17 cellular contexts compared by ENCODE assay signal in genomic region chr6:142918339-142919042, GRCh38. TPM values are rescaled to one million over a fixed set of nuclear protein-coding genes. Genes with fewer than 3 reads are reported as not detected.
DNase-seq lines count a peak whose midpoint lies in the region.
"Had no signal": no experiment of that assay in that cellular context is flagged by ENCODE, and none has a peak within 500 bp of the region (broad histone marks: within the 10 kb centered on the region; RNA-seq: fewer than 3 reads in every experiment).

No MANE protein-coding gene starts in this region.

- H3K27me3 Mint-ChIP-seq in activated naive CD8-positive, alpha-beta T cell: no peaks in the 10 kb centered on the region
- H3K27me3 Mint-ChIP-seq: brain had no signal

- DNase-seq in Ammon's horn (ENCODE audit: low spot score) (peak; percentile 33), DMS79 (lab: John Stamatoyannopoulos, UW) (peak; percentile 11), mesenchymal stem cell (no peak), GF-D8 (lab: John Stamatoyannopoulos, UW) (no peak), DMS53 (lab: John Stamatoyannopoulos, UW) (no peak)
- no peak for DNase-seq in stimulated activated CD4-positive, alpha-beta T cell treated with anti-CD3 and anti-CD28 coated beads, Interleukin-12 subunit alpha, Interleukin-12 subunit beta, amount 100 ng/mL, for 4 hours
- DNase-seq: foreskin melanocyte; KBM-7; NCI-H1436; NCI-H446 treated with DMSO at 0.1 percent for 48 hours; stimulated activated CD4-positive, alpha-beta T cell treated with anti-CD3 and anti-CD28 coated beads, Interleukin-4, amount 100 ng/mL, for 1 hour; upper lobe of right lung had no signal

- no peak overlapping the region for H2AFZ ChIP-seq in mesenchymal stem cell (ENCODE audit: low read depth, low read length)

- no peak overlapping the region for H2BK120ac ChIP-seq in mesenchymal stem cell (ENCODE audit: low read depth, low read length)

- H3K9me3 Mint-ChIP-seq in activated naive CD8-positive, alpha-beta T cell (ENCODE audit: low read depth): no peaks in the 10 kb centered on the region
- H3K9me3 Mint-ChIP-seq: activated T-helper 2 cell treated with anti-CD3 and anti-CD28 coated beads, Interferon-gamma antibody, Interleukin-2, Interleukin-4, amounts not matched to agents 10 μg/mL and 5 μg/mL and 100 μg/mL, durations not matched to agents 14 hours and 24 hours and 36 hours; brain had no signal

- H3K14ac ChIP-seq in mesenchymal stem cell (ENCODE audit: low read length in 2 of 2): no peak overlapping the region

- peaks cover 0 to 5% of the 10 kb centered on the region in 2 experiments for H3K36me3 ChIP-seq in mesenchymal stem cell (ENCODE audit: control insufficient read depth in 1 of 2, insufficient read depth in 2 of 2, low read depth in 1 of 2, low read length in 2 of 2)
- H3K36me3 ChIP-seq: prostate gland, upper lobe of right lung had no signal

- H3K4me3 ChIP-seq in mesenchymal stem cell (ENCODE audit: insufficient read depth in 1 of 2, low read depth in 1 of 2, low read length in 2 of 2): no peak overlapping the region
- H3K4me3 ChIP-seq: BLaER1 treated with 17β-estradiol and CSF1 and Interleukin-3, amounts not matched to agents 10 nM and 100 nM; prostate gland; upper lobe of right lung had no signal

- H4K91ac ChIP-seq in mesenchymal stem cell (ENCODE audit: low read length): no peak overlapping the region

- no peak overlapping the region for H2AK5ac ChIP-seq in mesenchymal stem cell (ENCODE audit: low read length, severe bottlenecking)

- no peak overlapping the region for H2BK5ac ChIP-seq in mesenchymal stem cell (ENCODE audit: low read depth, low read length, poor library complexity, severe bottlenecking)

- no peak overlapping the region for H3K4ac ChIP-seq in mesenchymal stem cell (ENCODE audit: low read depth in 1 of 2, low read length in 2 of 2)

- WGBS in mesenchymal stem cell: 96% methylated on average over 8 of the region's 9 CpGs

- H4K8ac ChIP-seq in mesenchymal stem cell (ENCODE audit: low read length): no peak overlapping the region

- H3K4me3 Mint-ChIP-seq in activated naive CD8-positive, alpha-beta T cell: peak overlapping the region; percentile 59
- H3K4me3 Mint-ChIP-seq: brain had no signal

- H2BK12ac ChIP-seq in mesenchymal stem cell (ENCODE audit: low read length in 2 of 2): no peak overlapping the region

- no peak overlapping the region for H3K23ac ChIP-seq in mesenchymal stem cell (ENCODE audit: low read length in 2 of 2)

- no peak overlapping the region for H2BK15ac ChIP-seq in mesenchymal stem cell (ENCODE audit: low read depth, poor library complexity, severe bottlenecking)

- H3K79me1 ChIP-seq in mesenchymal stem cell (replicated peaks; ENCODE audit: low read length, poor library complexity, severe bottlenecking): peaks cover 17% of the 10 kb centered on the region

- H3K4me2 ChIP-seq in mesenchymal stem cell (ENCODE audit: low read length, poor library complexity, severe bottlenecking): peak overlapping the region; percentile 18
- H3K4me2 ChIP-seq: BLaER1 treated with 17β-estradiol and CSF1 and Interleukin-3, amounts not matched to agents 10 nM and 100 nM had no signal

- H3K4me1 ChIP-seq in mesenchymal stem cell (ENCODE audit: control insufficient read depth, insufficient read depth, low read depth, low read length): peaks cover 5% of the 10 kb centered on the region
- H3K4me1 ChIP-seq: prostate gland, upper lobe of right lung had no signal

- peak overlapping the region; percentile 84 for H3K27ac Mint-ChIP-seq in activated naive CD8-positive, alpha-beta T cell
- H3K27ac Mint-ChIP-seq: activated T-helper 2 cell treated with anti-CD3 and anti-CD28 coated beads, Interferon-gamma antibody, Interleukin-2, Interleukin-4, amounts not matched to agents 10 μg/mL and 5 μg/mL and 100 μg/mL, durations not matched to agents 14 hours and 24 hours and 36 hours; brain had no signal

- peak overlapping the region in 1 of 2 experiments; percentile 76 for H3K18ac ChIP-seq in mesenchymal stem cell (ENCODE audit: low read depth in 1 of 2, low read length in 2 of 2)

- H3K27me3 ChIP-seq in mesenchymal stem cell (ENCODE audit: control insufficient read depth in 1 of 2, insufficient read depth in 1 of 2, low read length in 2 of 2): no peaks in the 10 kb centered on the region
- H3K27me3 ChIP-seq: BLaER1 treated with 17β-estradiol and CSF1 and Interleukin-3, amounts not matched to agents 10 nM and 100 nM; upper lobe of right lung had no signal

- peak overlapping the region; percentile 54 for H3K9ac ChIP-seq in mesenchymal stem cell (ENCODE audit: low read length)
- H3K9ac ChIP-seq: BLaER1 treated with 17β-estradiol and CSF1 and Interleukin-3, amounts not matched to agents 10 nM and 100 nM had no signal

- peaks cover 16% of the 10 kb centered on the region for H3K36me3 Mint-ChIP-seq in activated naive CD8-positive, alpha-beta T cell

- peak overlapping the region; percentile 14 for H3K27ac ChIP-seq in mesenchymal stem cell (ENCODE audit: low read length, poor library complexity, severe bottlenecking)
- H3K27ac ChIP-seq: BLaER1 treated with 17β-estradiol and CSF1 and Interleukin-3, amounts not matched to agents 10 nM and 100 nM; prostate gland; upper lobe of right lung had no signal

- peaks cover 82% of the 10 kb centered on the region for H3K4me1 Mint-ChIP-seq in activated naive CD8-positive, alpha-beta T cell (ENCODE audit: low read depth)

- no peaks in the 10 kb centered on the region for H3K9me3 ChIP-seq in mesenchymal stem cell (ENCODE audit: control insufficient read depth, low read length)
- H3K9me3 ChIP-seq: prostate gland, upper lobe of right lung had no signal

RNA-seq across cellular contexts. Expression of gene HIVEP2, which starts 26.5 kb away (rescaled TPM):
- polyA plus RNA-seq in mesenchymal stem cell (2013, experiment 1 of 2): 8.5 TPM
- 8.1 TPM for polyA plus RNA-seq in mesenchymal stem cell (2013, experiment 2 of 2)

Comparison
In these comparisons a context has a peak if more than half of its experiments do, and no peak if none do; other contexts are left out.
1. DNase-seq: peak in Ammon's horn (single experiment) and DMS79 (single experiment); none in mesenchymal stem cell (single experiment), GF-D8 (single experiment), DMS53 (single experiment) and stimulated activated CD4-positive, alpha-beta T cell treated with anti-CD3 and anti-CD28 coated beads, Interleukin-12 subunit alpha, Interleukin-12 subunit beta, amount 100 ng/mL, for 4 hours (single experiment).